ENCODE assay signal across 14 cellular contexts in the genomic region with DNA sequence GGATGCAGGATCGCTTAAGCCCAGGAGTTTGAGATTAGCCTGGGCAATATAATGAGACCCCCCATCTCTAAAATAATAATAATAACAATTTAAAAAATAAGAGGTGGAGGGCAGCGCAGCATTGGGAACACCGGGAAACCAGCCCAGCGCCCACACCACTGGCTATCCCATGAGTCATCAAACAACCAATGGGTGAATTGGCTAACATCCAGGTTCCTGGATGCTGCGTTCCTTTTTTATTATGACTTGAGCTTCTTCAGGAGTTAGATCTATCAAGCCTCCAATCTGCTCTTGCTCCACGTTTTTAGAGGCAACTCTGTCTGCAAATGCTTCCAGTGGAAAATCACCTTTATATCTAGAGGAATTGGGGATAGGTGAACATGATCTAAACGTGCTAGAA. TPM values are rescaled to one million over a fixed set of nuclear protein-coding genes. Genes with fewer than 3 reads are reported as not detected.
DNase-seq lines count a peak whose midpoint lies in the region; ATAC-seq and TF ChIP-seq lines count a peak whose summit lies in the region.
"Had no signal": no experiment of that assay in that cellular context is flagged by ENCODE, and none has a peak within 500 bp of the region (broad histone marks: within the 10 kb centered on the region; RNA-seq: fewer than 3 reads in every experiment).

No MANE protein-coding gene starts in this region.

- no peaks in the 10 kb centered on the region for H3K9me3 ChIP-seq in HCT116 (ENCODE audit: control insufficient read depth in 1 of 2, insufficient read depth in 1 of 2, low read depth in 1 of 2, low read length in 2 of 2)
- H3K9me3 ChIP-seq: pancreas had no signal

- H4K20me1 ChIP-seq in HCT116 (ENCODE audit: insufficient read depth), result no peaks in the 10 kb centered on the region

- no peak overlapping the region for H3K9ac ChIP-seq in HCT116 (ENCODE audit: low read length)

- RAD21 ChIA-PET in HCT116 (lab: Charles Lee; ENCODE audit: low non-redundant PET in 1 of 2, low total read pairs in 2 of 2, uncharacterized antibody in 2 of 2, unreplicated experiment in 2 of 2), result no interaction called here

- CTCF ChIA-PET in HCT116 (lab: Charles Lee), result no interaction called here

- peak overlapping the region; percentile 24; the same call in 1 of the 2 replicates for H3K4me2 ChIP-seq in HCT116 (ENCODE audit: low read length)

- no TSS peak for BruUV-seq in HCT116 (replicated peaks; lab: Mats Ljungman, UMichigan)

- H3K27ac ChIP-seq in HCT116 (ENCODE audit: low read depth, low read length), result no peak overlapping the region
- H3K27ac ChIP-seq: HL-60, pancreas, SK-N-MC had no signal

- TF ChIP-seq RAD21 in HCT116 (IDR thresholded peaks at IDR 0.05; ENCODE audit: low read depth), result no peak

- H3K36me3 ChIP-seq in HCT116 (ENCODE audit: control insufficient read depth in 1 of 2, insufficient read depth in 2 of 2, low read length in 2 of 2), result no peaks in the 10 kb centered on the region
- H3K36me3 ChIP-seq: pancreas had no signal

- DNase-seq in HCT116 (ENCODE audit: low read depth, low spot score) (no peak), fibroblast of peridontal ligament (ENCODE audit: extremely low read depth) (peak; percentile 59), smooth muscle cell of the brain vasculature (ENCODE audit: low read depth, low spot score) (peak; percentile 70), left cardiac atrium (no peak), iPS-NIHi11 (ENCODE audit: low spot score) (no peak)
- DNase-seq in activated effector memory CD4-positive, alpha-beta T cell treated with anti-CD3 and anti-CD28 coated beads, Interleukin-2, amount 50 U/mL, for 16 hours, result no peak
- DNase-seq: activated CD4-positive, alpha-beta T cell treated with anti-CD3 and anti-CD28 coated beads for 1 hour; NCI-H1436 treated with DMSO at 0.1 percent for 48 hours; pancreas had no signal

- intact Hi-C loops in HCT116 (cut with micrococcal nuclease) (no loop called here), left cardiac atrium (cut with DNase I) (no loop called here)

- H3K79me2 ChIP-seq in HCT116 (ENCODE audit: insufficient read depth, low read length), result peaks cover 4% of the 10 kb centered on the region; the same call in 1 of the 2 replicates

- ATAC-seq in HCT116 (0 out of 2 replicates have a peak, but pooled peaks have one; percentile 31), SK-N-SH treated with all-trans-retinoic acid at 6 μM for 48 hours (peak; percentile 74), left cardiac atrium (no peak), GM18498 (IDR thresholded peaks at IDR 0.05; ENCODE audit: unreplicated experiment) (no peak)

- no peak for TF ChIP-seq CTCF in HCT116 (IDR thresholded peaks at IDR 0.05 in 2 of 3, conservative IDR thresholded peaks at IDR 0.05 in 1 of 3; ENCODE audit: borderline replicate concordance in 1 of 3, insufficient read depth in 1 of 3, low read depth in 2 of 3, low read length in 2 of 3)

- TF ChIP-seq POLR2A in HCT116 (IDR thresholded peaks at IDR 0.05; ENCODE audit: borderline replicate concordance, extremely low read depth, insufficient read depth, insufficient read length), result no peak

- H3K9me2 ChIP-seq in HCT116 (ENCODE audit: insufficient read depth), result no peaks in the 10 kb centered on the region

- H3K4me3 ChIP-seq in HCT116 (replicated peaks in 1 of 2; ENCODE audit: low read depth in 1 of 2, low read length in 2 of 2), result no peak overlapping the region
- H3K4me3 ChIP-seq: lung, pancreas, SK-N-MC had no signal

- no peaks in the 10 kb centered on the region for H3K27me3 ChIP-seq in HCT116 (ENCODE audit: insufficient read depth, low read length)
- H3K27me3 ChIP-seq: pancreas had no signal

- peaks cover 5 to 22% of the 10 kb centered on the region in 2 experiments; a peak in 3 of 4 replicates for H3K4me1 ChIP-seq in HCT116 (ENCODE audit: control insufficient read depth in 1 of 2, insufficient read depth in 2 of 2, low read length in 2 of 2)
- H3K4me1 ChIP-seq: pancreas had no signal

- POLR2A ChIA-PET in HCT116 (lab: Charles Lee), result no interaction called here

- H2AFZ ChIP-seq in HCT116 (ENCODE audit: low read depth, low read length, poor library complexity, severe bottlenecking), result no peak overlapping the region

TF ChIP-seq in HCT116, 20 proteins besides CTCF, POLR2A, EP300 and RAD21 (continues in another document):
- no peak for TF ChIP-seq YY1 (IDR thresholded peaks at IDR 0.05; ENCODE audit: extremely low read depth, insufficient replicate concordance, low read depth, low read length)
- no peak for TF ChIP-seq JUND (IDR thresholded peaks at IDR 0.05)
- no peak for TF ChIP-seq POLR2AphosphoS5 (IDR thresholded peaks at IDR 0.05; ENCODE audit: low read depth, low read length)
- TF ChIP-seq ELF1 (IDR thresholded peaks at IDR 0.05; ENCODE audit: borderline replicate concordance, low read depth), result no peak
- no peak for TF ChIP-seq SP1 (IDR thresholded peaks at IDR 0.05; ENCODE audit: low read depth)
- TF ChIP-seq, protein P1, sequence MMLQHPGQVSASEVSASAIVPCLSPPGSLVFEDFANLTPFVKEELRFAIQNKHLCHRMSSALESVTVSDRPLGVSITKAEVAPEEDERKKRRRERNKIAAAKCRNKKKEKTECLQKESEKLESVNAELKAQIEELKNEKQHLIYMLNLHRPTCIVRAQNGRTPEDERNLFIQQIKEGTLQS (IDR thresholded peaks at IDR 0.05), result no peak
- TF ChIP-seq ZNF274 (IDR thresholded peaks at IDR 0.05; ENCODE audit: low read depth, low read length), result no peak
- TF ChIP-seq SRF (IDR thresholded peaks at IDR 0.05; ENCODE audit: low read depth), result no peak
- no peak for TF ChIP-seq CEBPB (IDR thresholded peaks at IDR 0.05; ENCODE audit: low read depth)
- TF ChIP-seq EZH2phosphoT487 (IDR thresholded peaks at IDR 0.05; ENCODE audit: borderline replicate concordance), result no peak
- no peak for TF ChIP-seq SIN3A (IDR thresholded peaks at IDR 0.05; ENCODE audit: low read depth)
- no peak for TF ChIP-seq TCF7L2 (IDR thresholded peaks at IDR 0.05; ENCODE audit: borderline replicate concordance, extremely low read depth, insufficient read depth, insufficient read length)
- no peak for TF ChIP-seq ZFX (IDR thresholded peaks at IDR 0.05)
- no peak for TF ChIP-seq CBX3 (IDR thresholded peaks at IDR 0.05; ENCODE audit: low read depth)
- TF ChIP-seq, protein P2, sequence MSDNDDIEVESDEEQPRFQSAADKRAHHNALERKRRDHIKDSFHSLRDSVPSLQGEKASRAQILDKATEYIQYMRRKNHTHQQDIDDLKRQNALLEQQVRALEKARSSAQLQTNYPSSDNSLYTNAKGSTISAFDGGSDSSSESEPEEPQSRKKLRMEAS (IDR thresholded peaks at IDR 0.05), result no peak
- TF ChIP-seq EGR1 (IDR thresholded peaks at IDR 0.05; ENCODE audit: low read depth), result no peak

TF ChIP-seq in SK-N-SH treated with all-trans-retinoic acid at 6 μM for 48 hours, 23 proteins besides CTCF, POLR2A, EP300 and RAD21:
- TF ChIP-seq, protein P3, sequence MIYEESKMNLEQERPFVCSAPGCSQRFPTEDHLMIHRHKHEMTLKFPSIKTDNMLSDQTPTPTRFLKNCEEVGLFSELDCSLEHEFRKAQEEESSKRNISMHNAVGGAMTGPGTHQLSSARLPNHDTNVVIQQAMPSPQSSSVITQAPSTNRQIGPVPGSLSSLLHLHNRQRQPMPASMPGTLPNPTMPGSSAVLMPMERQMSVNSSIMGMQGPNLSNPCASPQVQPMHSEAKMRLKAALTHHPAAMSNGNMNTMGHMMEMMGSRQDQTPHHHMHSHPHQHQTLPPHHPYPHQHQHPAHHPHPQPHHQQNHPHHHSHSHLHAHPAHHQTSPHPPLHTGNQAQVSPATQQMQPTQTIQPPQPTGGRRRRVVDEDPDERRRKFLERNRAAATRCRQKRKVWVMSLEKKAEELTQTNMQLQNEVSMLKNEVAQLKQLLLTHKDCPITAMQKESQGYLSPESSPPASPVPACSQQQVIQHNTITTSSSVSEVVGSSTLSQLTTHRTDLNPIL (CRISPR knock-in tag; IDR thresholded peaks at IDR 0.05; ENCODE audit: low read depth), result no peak
- TF ChIP-seq ZFP3 (CRISPR knock-in tag; IDR thresholded peaks at IDR 0.05), result no peak
- no peak for TF ChIP-seq ZNF565 (CRISPR knock-in tag; conservative IDR thresholded peaks at IDR 0.05; ENCODE audit: low read depth)
- TF ChIP-seq OSR1 (CRISPR knock-in tag; IDR thresholded peaks at IDR 0.05), result no peak
- TF ChIP-seq ZC3H10 (CRISPR knock-in tag; IDR thresholded peaks at IDR 0.05), result no peak

RNA-seq across cellular contexts. Expression of a gene that starts 10.0 kb away (rescaled TPM):
- total RNA-seq in HCT116 (2021; ENCODE audit: unreplicated experiment) (not detected), left cardiac atrium (1 to 10 TPM; 3.9 to 8.3 TPM)
- polyA plus RNA-seq in HCT116 (2012), result 0.09 and 0.16 TPM in 2 replicates

Comparison
In these comparisons a context has a peak if more than half of its experiments do, and no peak if none do; other contexts are left out.
1. ATAC-seq: peak in HCT116 (single experiment) and SK-N-SH treated with all-trans-retinoic acid at 6 μM for 48 hours (single experiment); none in left cardiac atrium (0 of 2) and GM18498 (single experiment).
2. DNase-seq: peak in fibroblast of peridontal ligament (single experiment) and smooth muscle cell of the brain vasculature (single experiment); none in HCT116 (single experiment), left cardiac atrium (single experiment), activated effector memory CD4-positive, alpha-beta T cell treated with anti-CD3 and anti-CD28 coated beads, Interleukin-2, amount 50 U/mL, for 16 hours (single experiment) and iPS-NIHi11 (single experiment).